27 cellular contexts compared by ENCODE assay signal in genomic region chr4:74621616-74622015, GRCh38.
"Had no signal": no experiment of that assay in that cellular context is flagged by ENCODE, and none has a peak within 500 bp of the region (broad histone marks: within the 10 kb centered on the region; RNA-seq: fewer than 3 reads in every experiment).

No MANE protein-coding gene starts in this region.

- H3K27me3 ChIP-seq: ascending aorta, Peyer's patch had no signal

- ATAC-seq: activated CD8-positive, alpha-beta T cell treated with anti-CD3 and anti-CD28 coated beads, Interleukin-2, amount 10 ng/mL, durations not matched to agents 7 days and 5 days; activated naive CD8-positive, alpha-beta T cell treated with anti-CD3 and anti-CD28 coated beads, Interleukin-2, amount 50 U/mL, for 24 hours; SK-N-SH treated with all-trans-retinoic acid at 6 μM for 48 hours; WTC11 had no signal

- DNase-seq: activated CD4-positive, alpha-beta T cell treated with anti-CD3 and anti-CD28 coated beads for 48 hours; activated CD4-positive, alpha-beta T cell treated with anti-CD3 and anti-CD28 coated beads, Interleukin-2, amount 50 U/mL, for 4 hours; activated CD4-positive, CD25-positive, alpha-beta regulatory T cell treated with anti-CD3 and anti-CD28 coated beads, Interleukin-2, amount 50 U/mL, for 72 hours; activated CD8-positive, alpha-beta T cell treated with anti-CD3 and anti-CD28 coated beads, Interleukin-2, amount 10 ng/mL, durations not matched to agents 7 days and 5 days; activated effector memory CD4-positive, alpha-beta T cell treated with Interleukin-2 at 50 U/mL for 16 hours; activated naive CD4-positive, alpha-beta T cell; activated naive CD8-positive, alpha-beta T cell treated with anti-CD3 and anti-CD28 coated beads, Interleukin-2, amount 50 U/mL, for 24 hours; activated T-cell treated with anti-CD3 and anti-CD28 coated beads, Interleukin-2, amount 50 U/mL, for 24 hours; amniotic stem cell; cerebellar nuclear complex; Karpas-422; NCI-H1105 treated with DMSO at 0.1 percent for 48 hours; NCI-H146; NCI-H187 treated with DMSO at 0.1 percent for 48 hours; NCI-H2081 treated with DMSO at 0.1 percent for 48 hours; NCI-H2171; NCI-H226; NCI-H510A; NCI-H526 treated with DMSO at 0.1 percent for 48 hours; NK-92 treated with Interleukin-12 subunit alpha and Interleukin-12 subunit beta, amount 100 ng/mL, for 24 hours; OCI-M1; Peyer's patch; SHP77 had no signal

- H3K9me3 ChIP-seq: ascending aorta, Peyer's patch, SJSA1 had no signal

- H3K36me3 ChIP-seq: ascending aorta, Peyer's patch, SJSA1 had no signal

- H3K4me3 ChIP-seq: ascending aorta, Peyer's patch, SJSA1 had no signal

- H3K27ac ChIP-seq: ascending aorta, Peyer's patch, SJSA1 had no signal
